Comparison of ENCODE assay signal across 9 cellular contexts in the genomic region with DNA sequence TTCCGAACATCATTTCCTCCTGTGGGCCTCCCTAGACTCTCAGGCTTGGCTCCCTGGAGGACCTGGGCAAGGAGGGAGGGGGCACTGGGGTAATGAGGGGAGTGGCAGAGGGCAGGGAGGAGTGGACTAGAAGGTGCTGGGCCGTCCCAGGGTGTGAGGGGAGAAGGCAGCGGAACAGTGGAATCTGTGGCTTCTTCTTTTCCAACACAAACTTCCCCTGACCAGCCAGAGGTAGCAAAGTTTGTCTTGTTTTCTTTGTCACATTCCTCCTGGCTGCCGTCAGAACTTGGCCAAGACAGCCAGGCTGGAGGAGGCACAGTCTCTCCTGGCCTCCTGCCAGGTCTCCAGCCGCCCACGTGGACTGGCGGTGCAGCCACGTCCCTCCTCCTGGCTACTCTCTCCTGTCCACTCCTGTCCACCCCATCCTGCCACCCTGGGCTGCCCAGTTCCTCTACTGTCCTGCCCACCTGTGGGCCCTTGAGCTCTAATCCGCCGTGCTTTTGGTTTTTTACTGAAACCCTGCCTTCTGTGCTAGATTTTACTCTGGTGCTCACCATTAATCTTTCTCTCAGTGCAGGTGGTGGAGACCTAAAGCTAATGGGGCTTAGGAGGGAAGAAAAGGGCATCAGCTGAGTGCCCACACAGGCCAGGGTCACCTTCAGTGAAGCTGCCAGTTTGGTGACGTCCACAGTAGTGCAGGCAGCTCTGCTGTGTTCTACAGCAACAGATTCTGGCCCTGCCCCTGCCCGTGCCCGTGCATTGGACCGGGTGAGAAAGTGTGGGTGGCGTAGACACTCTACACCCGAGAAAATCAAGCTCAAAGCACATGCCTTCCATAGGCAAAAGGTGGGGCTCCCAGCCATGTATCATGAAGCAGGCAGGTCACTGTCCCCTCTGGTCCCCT.
DNase-seq lines count a peak whose midpoint lies in the region; ATAC-seq and TF ChIP-seq lines count a peak whose summit lies in the region.
"Had no signal": no experiment of that assay in that cellular context is flagged by ENCODE, and none has a peak within 500 bp of the region (broad histone marks: within the 10 kb centered on the region; RNA-seq: fewer than 3 reads in every experiment).

No MANE protein-coding gene starts in this region.

- POLR2A ChIA-PET in RWPE1 (lab: Yijun Ruan, JAX; ENCODE audit: low non-redundant PET), result no interaction called here

- ATAC-seq in GM19397 (IDR thresholded peaks at IDR 0.05; ENCODE audit: unreplicated experiment) (no peak), HG03354 (IDR thresholded peaks at IDR 0.05; ENCODE audit: poor library complexity, severe bottlenecking, unreplicated experiment) (no peak)
- no peak for ATAC-seq in activated naive CD8-positive, alpha-beta T cell treated with anti-CD3 and anti-CD28 coated beads, Interleukin-2, amount 50 U/mL, for 24 hours

- no peak for TF ChIP-seq CTCF in RWPE1 (conservative IDR thresholded peaks at IDR 0.05; ENCODE audit: low read depth)
- TF ChIP-seq CTCF in fibroblast of mammary gland (conservative IDR thresholded peaks at IDR 0.05; ENCODE audit: control insufficient read depth, insufficient read depth, low read depth, low read length), result no peak

- H3K27ac Mint-ChIP-seq in activated naive CD8-positive, alpha-beta T cell treated with anti-CD3 and anti-CD28 coated beads, Interleukin-2, amount 50 U/mL, for 24 hours, result no peak overlapping the region

- peak overlapping the region; percentile 91 for H3K27ac ChIP-seq in RWPE1

- no peaks in the 10 kb centered on the region for H3K9me3 Mint-ChIP-seq in activated naive CD8-positive, alpha-beta T cell treated with anti-CD3 and anti-CD28 coated beads, Interleukin-2, amount 50 U/mL, for 24 hours

- CTCF ChIA-PET in RWPE1 (lab: Yijun Ruan, JAX), result interaction anchor here (0.6 kb wide), 1 partner anchor 669 kb away, joined by 3 read pairs; no protein-coding TSS in a partner anchor

- no peaks in the 10 kb centered on the region for H3K36me3 Mint-ChIP-seq in activated naive CD8-positive, alpha-beta T cell treated with anti-CD3 and anti-CD28 coated beads, Interleukin-2, amount 50 U/mL, for 24 hours (ENCODE audit: low read depth)

- H3K27me3 Mint-ChIP-seq in activated naive CD8-positive, alpha-beta T cell treated with anti-CD3 and anti-CD28 coated beads, Interleukin-2, amount 50 U/mL, for 24 hours, result peaks cover 3% of the 10 kb centered on the region

- H3K4me1 Mint-ChIP-seq in activated naive CD8-positive, alpha-beta T cell treated with anti-CD3 and anti-CD28 coated beads, Interleukin-2, amount 50 U/mL, for 24 hours, result peaks cover 2% of the 10 kb centered on the region

- DNase-seq in Ammon's horn (ENCODE audit: low spot score) (peak; percentile 65), RWPE1 (ENCODE audit: low spot score) (peak; percentile 82), fibroblast of mammary gland (ENCODE audit: low read depth) (peak; percentile 53), non-pigmented ciliary epithelial cell (ENCODE audit: low read depth) (peak; percentile 63), Kasumi-1 (lab: John Stamatoyannopoulos, UW) (no peak)
- DNase-seq in activated naive CD8-positive, alpha-beta T cell treated with anti-CD3 and anti-CD28 coated beads, Interleukin-2, amount 50 U/mL, for 24 hours, result no peak
- DNase-seq: GDM1 had no signal

- no peak overlapping the region for H3K4me3 Mint-ChIP-seq in activated naive CD8-positive, alpha-beta T cell treated with anti-CD3 and anti-CD28 coated beads, Interleukin-2, amount 50 U/mL, for 24 hours

- no peak overlapping the region for H3K4me3 ChIP-seq in fibroblast of mammary gland (ENCODE audit: control insufficient read depth, low read depth, low read length)

Comparison
In these comparisons a context has a peak if more than half of its experiments do, and no peak if none do; other contexts are left out.
1. DNase-seq: peak in Ammon's horn (single experiment), RWPE1 (single experiment), fibroblast of mammary gland (single experiment) and non-pigmented ciliary epithelial cell (single experiment); none in Kasumi-1 (0 of 2) and activated naive CD8-positive, alpha-beta T cell treated with anti-CD3 and anti-CD28 coated beads, Interleukin-2, amount 50 U/mL, for 24 hours (single experiment).